Comparison of ENCODE assay signal across 33 cellular contexts in the genomic region with DNA sequence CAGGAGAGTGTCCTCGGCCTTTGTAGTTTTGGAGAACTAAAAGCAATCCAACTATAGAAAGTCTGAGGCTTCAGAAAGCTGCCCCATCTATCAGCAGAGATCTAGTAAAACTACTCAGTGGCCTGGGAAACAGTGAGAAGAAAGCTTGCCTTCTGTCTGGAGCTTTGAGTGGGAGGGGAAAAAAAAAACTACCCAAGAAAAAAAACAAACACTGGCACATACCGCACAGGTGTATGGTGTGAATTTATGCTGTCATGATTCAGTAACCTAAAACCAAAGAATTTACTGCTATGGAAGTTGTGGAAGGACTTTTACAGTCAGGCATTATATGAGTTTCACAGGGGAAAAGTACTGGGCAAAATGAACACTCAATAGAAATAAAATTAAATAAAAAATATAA.
"Had no signal": no experiment of that assay in that cellular context is flagged by ENCODE, and none has a peak within 500 bp of the region (broad histone marks: within the 10 kb centered on the region; RNA-seq: fewer than 3 reads in every experiment).

No MANE protein-coding gene starts in this region.

- H3K9me3 Mint-ChIP-seq: activated naive CD4-positive, alpha-beta T cell treated with anti-CD3 and anti-CD28 coated beads, Interleukin-2, amount 10 ng/mL, durations not matched to agents 7 days and 5 days had no signal

- H3K4me1 Mint-ChIP-seq: activated CD4-positive, alpha-beta memory T cell treated with anti-CD3 and anti-CD28 coated beads, Interleukin-2, amount 10 ng/mL, durations not matched to agents 7 days and 5 days; activated CD8-positive, alpha-beta memory T cell treated with anti-CD3 and anti-CD28 coated beads, Interleukin-2, amount 10 ng/mL, durations not matched to agents 7 days and 5 days; activated naive CD4-positive, alpha-beta T cell treated with anti-CD3 and anti-CD28 coated beads, Interleukin-2, amount 10 ng/mL, durations not matched to agents 7 days and 5 days; activated naive CD8-positive, alpha-beta T cell treated with anti-CD3 and anti-CD28 coated beads for 36 hours; central memory CD8-positive, alpha-beta T cell had no signal

- H3K4me3 Mint-ChIP-seq: activated CD4-positive, alpha-beta memory T cell treated with anti-CD3 and anti-CD28 coated beads, Interleukin-2, amount 10 ng/mL, durations not matched to agents 7 days and 5 days; activated CD8-positive, alpha-beta memory T cell treated with anti-CD3 and anti-CD28 coated beads, Interleukin-2, amount 10 ng/mL, durations not matched to agents 7 days and 5 days; activated naive CD4-positive, alpha-beta T cell treated with anti-CD3 and anti-CD28 coated beads, Interleukin-2, amount 10 ng/mL, durations not matched to agents 7 days and 5 days; activated naive CD8-positive, alpha-beta T cell treated with anti-CD3 and anti-CD28 coated beads for 36 hours; central memory CD8-positive, alpha-beta T cell had no signal

- H3K27me3 Mint-ChIP-seq: activated CD4-positive, alpha-beta memory T cell treated with anti-CD3 and anti-CD28 coated beads, Interleukin-2, amount 10 ng/mL, durations not matched to agents 7 days and 5 days; activated CD8-positive, alpha-beta memory T cell treated with anti-CD3 and anti-CD28 coated beads, Interleukin-2, amount 10 ng/mL, durations not matched to agents 7 days and 5 days; activated naive CD4-positive, alpha-beta T cell treated with anti-CD3 and anti-CD28 coated beads, Interleukin-2, amount 10 ng/mL, durations not matched to agents 7 days and 5 days; activated naive CD8-positive, alpha-beta T cell treated with anti-CD3 and anti-CD28 coated beads for 36 hours; central memory CD8-positive, alpha-beta T cell had no signal

- ATAC-seq: activated CD8-positive, alpha-beta memory T cell treated with anti-CD3 and anti-CD28 coated beads, Interleukin-2, amount 10 ng/mL, durations not matched to agents 7 days and 5 days; K562; Right ventricle myocardium inferior; SK-N-SH treated with all-trans-retinoic acid at 6 μM for 48 hours had no signal

- H3K27ac Mint-ChIP-seq: activated CD4-positive, alpha-beta memory T cell treated with anti-CD3 and anti-CD28 coated beads, Interleukin-2, amount 10 ng/mL, durations not matched to agents 7 days and 5 days; activated CD8-positive, alpha-beta memory T cell treated with anti-CD3 and anti-CD28 coated beads, Interleukin-2, amount 10 ng/mL, durations not matched to agents 7 days and 5 days; activated naive CD4-positive, alpha-beta T cell treated with anti-CD3 and anti-CD28 coated beads, Interleukin-2, amount 10 ng/mL, durations not matched to agents 7 days and 5 days; activated naive CD8-positive, alpha-beta T cell treated with anti-CD3 and anti-CD28 coated beads for 36 hours had no signal

- DNase-seq: activated CD4-positive, alpha-beta memory T cell treated with anti-CD3 and anti-CD28 coated beads, Interleukin-2, amount 10 ng/mL, durations not matched to agents 7 days and 5 days; activated CD4-positive, alpha-beta T cell treated with anti-CD3 and anti-CD28 coated beads for 1 hour; activated CD4-positive, alpha-beta T cell treated with anti-CD3 and anti-CD28 coated beads for 48 hours; activated CD4-positive, CD25-positive, alpha-beta regulatory T cell; activated CD8-positive, alpha-beta memory T cell treated with anti-CD3 and anti-CD28 coated beads for 24 hours; activated CD8-positive, alpha-beta memory T cell treated with anti-CD3 and anti-CD28 coated beads, Interleukin-2, amount 10 ng/mL, durations not matched to agents 7 days and 5 days; activated CD8-positive, alpha-beta memory T cell treated with anti-CD3 and anti-CD28 coated beads, Interleukin-2, amount 50 U/mL, for 48 hours; activated effector memory CD4-positive, alpha-beta T cell treated with Interleukin-2 at 50 U/mL for 16 hours; activated naive CD4-positive, alpha-beta T cell treated with anti-CD3 and anti-CD28 coated beads, Interleukin-2, amount 10 ng/mL, durations not matched to agents 7 days and 5 days; activated naive CD8-positive, alpha-beta T cell treated with anti-CD3 and anti-CD28 coated beads for 36 hours; activated T-cell treated with anti-CD3 and anti-CD28 coated beads, Interleukin-2, amount 50 U/mL, for 48 hours; amniotic stem cell; aorta; brain microvascular endothelial cell; NCI-H1092 treated with DMSO at 0.1 percent for 48 hours; NCI-H1417; NCI-H146; NCI-H187 treated with DMSO at 0.1 percent for 48 hours; NCI-H2081; NCI-H345; NCI-H510A; NCI-H526; NCI-H748 treated with DMSO at 0.1 percent for 48 hours; NK-92 treated with Interleukin-12 subunit alpha and Interleukin-12 subunit beta, amount 100 ng/mL, for 24 hours; PC-9; SIG-M5; T-helper 1 cell; T-helper 2 cell; T-helper 9 cell had no signal

- H3K36me3 Mint-ChIP-seq: activated CD8-positive, alpha-beta memory T cell treated with anti-CD3 and anti-CD28 coated beads, Interleukin-2, amount 10 ng/mL, durations not matched to agents 7 days and 5 days; activated naive CD4-positive, alpha-beta T cell treated with anti-CD3 and anti-CD28 coated beads, Interleukin-2, amount 10 ng/mL, durations not matched to agents 7 days and 5 days; activated naive CD8-positive, alpha-beta T cell treated with anti-CD3 and anti-CD28 coated beads for 36 hours had no signal
